7 cellular contexts compared by ENCODE assay signal in the genomic region with DNA sequence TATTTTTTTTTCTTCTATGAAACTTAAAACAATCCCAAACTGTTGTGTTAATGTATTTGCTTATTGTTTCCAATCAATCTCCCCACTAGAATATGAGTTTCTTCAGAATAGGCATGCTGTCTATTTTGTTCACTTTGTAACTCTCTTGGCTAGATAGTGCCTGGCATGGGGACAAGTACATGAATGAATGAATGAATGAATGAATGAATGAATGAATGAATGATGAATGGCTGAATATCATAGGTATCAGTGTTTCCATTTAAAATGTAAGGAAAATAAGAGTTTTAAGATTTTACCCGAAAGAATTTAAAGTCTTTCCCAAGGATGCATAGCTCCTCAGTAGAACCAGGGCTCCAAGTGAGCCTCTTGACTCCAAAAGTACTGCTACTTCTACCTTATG.
"Had no signal": no experiment of that assay in that cellular context is flagged by ENCODE, and none has a peak within 500 bp of the region (broad histone marks: within the 10 kb centered on the region; RNA-seq: fewer than 3 reads in every experiment).

No MANE protein-coding gene starts in this region.

- FAIRE-seq: HTR-8/SVneo had no signal

- H3K4me3 Mint-ChIP-seq: IgD-negative memory B cell had no signal

- H3K4me2 ChIP-seq: KMS-11 had no signal

- H3K9ac ChIP-seq: KMS-11 had no signal

- DNase-seq: IMR-90, KBM-7, KG1 had no signal

- H3K9me3 Mint-ChIP-seq: IgD-negative memory B cell had no signal

- H3K4me1 Mint-ChIP-seq: IgD-negative memory B cell had no signal

- H3K27ac ChIP-seq: HL-60, KMS-11 had no signal
